Comparison of ENCODE assay signal across 9 cellular contexts in genomic region chr1:164561461-164561860, GRCh38. TPM values are rescaled to one million over a fixed set of nuclear protein-coding genes. Genes with fewer than 3 reads are reported as not detected.
DNase-seq lines count a peak whose midpoint lies in the region; ATAC-seq and TF ChIP-seq lines count a peak whose summit lies in the region.
"Had no signal": no experiment of that assay in that cellular context is flagged by ENCODE, and none has a peak within 500 bp of the region (broad histone marks: within the 10 kb centered on the region; RNA-seq: fewer than 3 reads in every experiment).

No MANE protein-coding gene starts in this region.

- H3K27ac ChIP-seq in heart right ventricle (peak overlapping the region; percentile 6 to 91 (median 84)), uterus (peak overlapping the region; percentile 92 to 97)

- TF ChIP-seq CTCF in heart right ventricle (IDR thresholded peaks at IDR 0.05): no peak
- TF ChIP-seq CTCF in choroid plexus epithelial cell (conservative IDR thresholded peaks at IDR 0.05; ENCODE audit: low read depth, low read length): no peak
- TF ChIP-seq CTCF in uterus (IDR thresholded peaks at IDR 0.05): no peak

- H3K9me3 ChIP-seq in heart right ventricle: no peaks in the 10 kb centered on the region
- no peaks in the 10 kb centered on the region for H3K9me3 ChIP-seq in uterus

- peak overlapping the region; percentile 55 to 79 (median 73) for H3K4me3 ChIP-seq in heart right ventricle
- H3K4me3 ChIP-seq in choroid plexus epithelial cell (ENCODE audit: low read depth, low read length): peak overlapping the region; percentile 63
- H3K4me3 ChIP-seq in uterus: peak overlapping the region; percentile 82 to 88

- intact Hi-C loops in heart right ventricle (cut with DNase I) (loop anchor here in 8 of 10 donors (5.0 to 10.0 kb wide), 8 partner anchors 41 to 226 kb away; no protein-coding TSS in a partner anchor), left cardiac atrium (cut with DNase I) (loop anchor here (2.0 to 10.0 kb wide), 5 partner anchors 41 to 225 kb away; no protein-coding TSS in a partner anchor), uterus (cut with DNase I; ENCODE audit: low total_unique reads) (loop anchor here (10.0 kb wide), 1 partner anchor 53 kb away; no protein-coding TSS in a partner anchor)

- ATAC-seq in heart right ventricle: no peak
- ATAC-seq in left cardiac atrium: no peak
- no peak for ATAC-seq in GM19397 (IDR thresholded peaks at IDR 0.05; ENCODE audit: unreplicated experiment)

- peaks cover 0 to 15% (median 0%) of the 10 kb centered on the region in 7 donors for H3K27me3 ChIP-seq in heart right ventricle
- H3K27me3 ChIP-seq in uterus: no peaks in the 10 kb centered on the region

- no peak for TF ChIP-seq POLR2A in uterus (IDR thresholded peaks at IDR 0.05)

- H3K36me3 ChIP-seq in heart right ventricle (no peaks in the 10 kb centered on the region), uterus (no peaks in the 10 kb centered on the region)

- DNase-seq in heart right ventricle (no peak), left cardiac atrium (no peak), choroid plexus epithelial cell (ENCODE audit: low read depth) (no peak), midbrain (lab: John Stamatoyannopoulos, UW) (peak; percentile 46), uterus (no peak), UCSD-AML1 (lab: John Stamatoyannopoulos, UW; ENCODE audit: unreplicated experiment) (no peak), NOMO-1 treated with DMSO at 0.1 percent for 48 hours (lab: John Stamatoyannopoulos, UW; ENCODE audit: unreplicated experiment) (no peak)
- DNase-seq: NCI-H1048 had no signal

- peaks cover 2 to 37% (median 21%) of the 10 kb centered on the region in 9 donors for H3K4me1 ChIP-seq in heart right ventricle
- no peaks in the 10 kb centered on the region for H3K4me1 ChIP-seq in uterus

- 6 to 12% methylated on average over 1 of the region's 1 CpG for WGBS in heart right ventricle, 2 donors

RNA-seq across cellular contexts. Expression of gene PBX1, which starts 2.5 kb away (rescaled TPM):
- total RNA-seq in heart right ventricle (10 to 100 TPM; 53.3 to 91.8 (median 64.4) TPM), left cardiac atrium (10 to 100 TPM; 64.7 to 75.0 TPM), uterus (100 to 1,000 TPM; 122 to 831 (median 207) TPM)
- 10 to 100 TPM; 13.3 to 17.6 TPM for polyA plus RNA-seq in heart right ventricle
